ENCODE assay signal across 8 cellular contexts in genomic region chr19:45443462-45444317, GRCh38. TPM values are rescaled to one million over a fixed set of nuclear protein-coding genes. Genes with fewer than 3 reads are reported as not detected.
DNase-seq lines count a peak whose midpoint lies in the region; ATAC-seq and TF ChIP-seq lines count a peak whose summit lies in the region.

No MANE protein-coding gene starts in this region.

- H3K4me1 ChIP-seq in muscle layer of duodenum (ENCODE audit: control insufficient read depth in 1 of 2, insufficient read depth in 2 of 2, low read length in 2 of 2) = peaks cover 3 to 30% of the 10 kb centered on the region in 2 donors
- peaks cover 78% of the 10 kb centered on the region for H3K4me1 ChIP-seq in suprapubic skin

- 2% methylated on average over 20 of the region's 49 CpGs for WGBS in suprapubic skin

- peak overlapping the region; percentile 54 for H3K4me3 ChIP-seq in fibroblast of mammary gland (ENCODE audit: control insufficient read depth, low read depth, low read length)
- H3K4me3 ChIP-seq in muscle layer of duodenum (ENCODE audit: low read depth in 1 of 2, low read length in 2 of 2) = peak overlapping the region; percentile 47 to 65
- H3K4me3 ChIP-seq in suprapubic skin = peak overlapping the region; percentile 60

- DNase-seq in C1 segment of cervical spinal cord (lab: John Stamatoyannopoulos, UW) (peak in 13 of 14 donors; percentile 13 to 86 (median 58)), H4 (ENCODE audit: low spot score) (peak; percentile 82), NCI-H748 treated with DMSO at 0.1 percent for 48 hours (lab: John Stamatoyannopoulos, UW) (peak; percentile 56), fibroblast of mammary gland (ENCODE audit: low read depth) (peak; percentile 84), suprapubic skin (ENCODE audit: low spot score in 2 of 2) (peak; percentile 99 to 100)
- peak; percentile 30 for DNase-seq in activated effector memory CD4-positive, alpha-beta T cell treated with Interleukin-2 at 50 U/mL for 16 hours

- TF ChIP-seq CTCF in fibroblast of mammary gland (conservative IDR thresholded peaks at IDR 0.05; ENCODE audit: control insufficient read depth, insufficient read depth, low read depth, low read length) (no peak), suprapubic skin (IDR thresholded peaks at IDR 0.05) (no peak)

- TF ChIP-seq POLR2A in suprapubic skin (IDR thresholded peaks at IDR 0.05) = peak in 1 of 2 donors; percentile 75

- TF ChIP-seq EP300 in suprapubic skin (IDR thresholded peaks at IDR 0.05) = no peak

- ATAC-seq in GM21390 (IDR thresholded peaks at IDR 0.05; ENCODE audit: unreplicated experiment) = no peak

- H3K27ac ChIP-seq in muscle layer of duodenum (ENCODE audit: low read length) = peak overlapping the region; percentile 92
- peak overlapping the region; percentile 96 for H3K27ac ChIP-seq in suprapubic skin

- H3K27me3 ChIP-seq in muscle layer of duodenum (ENCODE audit: low read depth, low read length) = no peaks in the 10 kb centered on the region
- H3K27me3 ChIP-seq in suprapubic skin = no peaks in the 10 kb centered on the region

- peaks cover 0 to 4% of the 10 kb centered on the region in 2 donors for H3K36me3 ChIP-seq in muscle layer of duodenum (ENCODE audit: control insufficient read depth in 1 of 2, insufficient read depth in 2 of 2, low read length in 2 of 2)
- H3K36me3 ChIP-seq in suprapubic skin = no peaks in the 10 kb centered on the region

- H3K9me3 ChIP-seq in muscle layer of duodenum (ENCODE audit: control insufficient read depth in 1 of 2, low read length in 2 of 2) (no peaks in the 10 kb centered on the region), suprapubic skin (no peaks in the 10 kb centered on the region)

RNA-seq across cellular contexts. Expression of gene ERCC1, which starts 20.0 kb away (rescaled TPM):
- 49.3 and 84.0 TPM in 2 replicates for total RNA-seq in H4 (2014; rRNA removed; shearing (Covaris generic))
- total RNA-seq in suprapubic skin = 100 to 1,000 TPM; 102 to 120 (median 106) TPM

RNA-seq across cellular contexts. Expression of gene FOSB, which starts 24.1 kb away (rescaled TPM):
- 1.2 TPM in 1 of 2 replicates, not detected in the other for total RNA-seq in H4 (2014; rRNA removed; shearing (Covaris generic))
- 100 to 1,000 TPM; 326 to 676 (median 518) TPM for total RNA-seq in suprapubic skin

RNA-seq across cellular contexts. Expression of gene POLR1G, which starts 37.2 kb away (rescaled TPM):
- 6.8 and 9.0 TPM in 2 replicates for total RNA-seq in H4 (2014; rRNA removed; shearing (Covaris generic))
- total RNA-seq in suprapubic skin = 10 to 100 TPM in 2 of 4 donors, 1 to 10 TPM in 2; 4.7 to 12.2 (median 8.0) TPM

RNA-seq across cellular contexts. Expression of gene PPP1R13L, which starts 38.8 kb away (rescaled TPM):
- total RNA-seq in H4 (2014; rRNA removed; shearing (Covaris generic)) = 0.14 and 1.1 TPM in 2 replicates
- 100 to 1,000 TPM; 195 to 597 (median 280) TPM for total RNA-seq in suprapubic skin

RNA-seq across cellular contexts. Expression of gene RTN2, which starts 53.2 kb away (rescaled TPM):
- 3.5 and 6.1 TPM in 2 replicates for total RNA-seq in H4 (2014; rRNA removed; shearing (Covaris generic))
- 10 to 100 TPM in 2 of 4 donors, 1 to 10 TPM in 2; 5.4 to 12.2 (median 10.7) TPM for total RNA-seq in suprapubic skin

Comparison
In these comparisons a context has a peak if more than half of its experiments do, and no peak if none do; other contexts are left out.
1. DNase-seq: peak in every context shown above with its lines; median percentile 100 in suprapubic skin; 84 in fibroblast of mammary gland; 82 in H4; 58 in C1 segment of cervical spinal cord; 56 in NCI-H748 treated with DMSO at 0.1 percent for 48 hours; 30 in activated effector memory CD4-positive, alpha-beta T cell treated with Interleukin-2 at 50 U/mL for 16 hours.
2. RNA of gene FOSB, which starts 24.1 kb away (total RNA-seq): 326 to 676 TPM in suprapubic skin; 1.2 TPM in H4; every median in the first group is over 100 times any median in the second.
3. Peak in every context shown above with its lines, with median percentiles within 50 percentile points of each other: H3K4me3 ChIP-seq.